In genomic region chr5:158538506-158539074, GRCh38 we compare ENCODE assay signal across 10 cellular contexts.
DNase-seq lines count a peak whose midpoint lies in the region; ATAC-seq and TF ChIP-seq lines count a peak whose summit lies in the region.
"Had no signal": no experiment of that assay in that cellular context is flagged by ENCODE, and none has a peak within 500 bp of the region (broad histone marks: within the 10 kb centered on the region; RNA-seq: fewer than 3 reads in every experiment).

No MANE protein-coding gene starts in this region.

- intact Hi-C loops in posterior vena cava (cut with DNase I), result no loop called here

- TF ChIP-seq CTCF in MM.1S (IDR thresholded peaks at IDR 0.05; ENCODE audit: low read length), result no peak
- no peak for TF ChIP-seq CTCF in osteoblast (IDR thresholded peaks at IDR 0.05; ENCODE audit: extremely low read depth, low read depth, low read length)

- no peaks in the 10 kb centered on the region for H3F3A ChIP-seq in MM.1S (ENCODE audit: insufficient read depth, low read length)

- ATAC-seq in GM19043 (IDR thresholded peaks at IDR 0.05; ENCODE audit: low read depth, unreplicated experiment) (peak; percentile 87), HG02610 (IDR thresholded peaks at IDR 0.05; ENCODE audit: unreplicated experiment) (peak; percentile 77)

- H3K27ac ChIP-seq in MM.1S (ENCODE audit: low read length) (no peak overlapping the region; the same call in 1 of the 2 replicates), osteoblast (ENCODE audit: low read depth, low read length) (no peak overlapping the region)

- H3K36me3 ChIP-seq in MM.1S (replicated peaks; ENCODE audit: insufficient read depth, low read length) (no peaks in the 10 kb centered on the region), osteoblast (ENCODE audit: insufficient read depth, low read length) (no peaks in the 10 kb centered on the region)

- H3K4me2 ChIP-seq in MM.1S (ENCODE audit: low read depth, low read length) (peak overlapping the region; percentile 27; the same call in 1 of the 2 replicates), osteoblast (ENCODE audit: insufficient read depth, low read length) (no peak overlapping the region)

- peak; percentile 47 for DNase-seq in MM.1S
- peak; percentile 63 for DNase-seq in osteoblast (ENCODE audit: insufficient read length, low spot score, missing footprints)
- no peak for DNase-seq in ACHN
- no peak for DNase-seq in T1000 (lab: John Stamatoyannopoulos, UW)
- no peak for DNase-seq in posterior vena cava (ENCODE audit: low spot score)
- DNase-seq: anterior cingulate cortex; NCI-H187 treated with DMSO at 0.1 percent for 48 hours; stimulated activated CD4-positive, alpha-beta T cell treated with anti-CD3 and anti-CD28 coated beads, Interleukin-15, amount 100 ng/mL, for 24 hours had no signal

- H3K9me3 ChIP-seq in MM.1S (replicated peaks; ENCODE audit: insufficient read depth, low read length) (no peaks in the 10 kb centered on the region), osteoblast (ENCODE audit: low read depth, low read length) (no peaks in the 10 kb centered on the region)

- no peaks in the 10 kb centered on the region for H3K79me2 ChIP-seq in MM.1S (ENCODE audit: low read length)
- H3K79me2 ChIP-seq in osteoblast (ENCODE audit: insufficient read depth, low read length), result no peaks in the 10 kb centered on the region

- H4K20me1 ChIP-seq in MM.1S (ENCODE audit: insufficient read depth, low read length) (no peaks in the 10 kb centered on the region), osteoblast (ENCODE audit: insufficient read depth, low read length) (no peaks in the 10 kb centered on the region)

- no peaks in the 10 kb centered on the region for H3K27me3 ChIP-seq in MM.1S (replicated peaks; ENCODE audit: insufficient read depth, low read length)
- H3K27me3 ChIP-seq in osteoblast (ENCODE audit: insufficient read depth, low read length), result peaks cover 29% of the 10 kb centered on the region

- H2AFZ ChIP-seq in MM.1S (ENCODE audit: low read length) (peak overlapping the region; percentile 42), osteoblast (ENCODE audit: low read length) (no peak overlapping the region)

- in situ Hi-C loops in ACHN (cut with HindIII; ENCODE audit: low pct_ligation_motif_present, low pct_unique_long_range_greater_than_20kb, low sequenced_read_pairs), result no loop called here

- no peak overlapping the region for H3K4me3 ChIP-seq in MM.1S (ENCODE audit: low read length)
- no peak overlapping the region for H3K4me3 ChIP-seq in osteoblast (ENCODE audit: insufficient read depth, low read length)

- no peak overlapping the region for H3K9ac ChIP-seq in MM.1S (ENCODE audit: low read length)

- peaks cover 10% of the 10 kb centered on the region for H3K4me1 ChIP-seq in MM.1S (ENCODE audit: low read length)
- H3K4me1 ChIP-seq in osteoblast (ENCODE audit: insufficient read depth, low read length), result peaks cover 7% of the 10 kb centered on the region

- no peaks in the 10 kb centered on the region for H3K9me2 ChIP-seq in MM.1S (replicated peaks; ENCODE audit: insufficient read depth, low read length)

Comparison
In these comparisons a context has a peak if more than half of its experiments do, and no peak if none do; other contexts are left out.
1. DNase-seq: peak in MM.1S (single experiment) and osteoblast (single experiment); none in ACHN (single experiment), T1000 (single experiment) and posterior vena cava (single experiment).